In genomic region chr6:158175111-158175510, GRCh38 we compare ENCODE assay signal across 20 cellular contexts.
"Had no signal": no experiment of that assay in that cellular context is flagged by ENCODE, and none has a peak within 500 bp of the region (broad histone marks: within the 10 kb centered on the region; RNA-seq: fewer than 3 reads in every experiment).

No MANE protein-coding gene starts in this region.

- H3K27ac Mint-ChIP-seq: activated B cell treated with CpG ODN at 0.5 μM for 24 hours; activated CD4-positive, alpha-beta T cell treated with anti-CD3 and anti-CD28 coated beads for 36 hours; activated naive CD8-positive, alpha-beta T cell treated with anti-CD3 and anti-CD28 coated beads for 36 hours; effector memory CD8-positive, alpha-beta T cell; T-helper 17 cell had no signal

- H3K9me3 Mint-ChIP-seq: activated B cell treated with CpG ODN at 0.5 μM for 24 hours; activated naive CD8-positive, alpha-beta T cell treated with anti-CD3 and anti-CD28 coated beads for 36 hours; effector memory CD8-positive, alpha-beta T cell had no signal

- DNase-seq: activated B cell treated with CpG ODN at 0.5 μM for 24 hours; activated CD4-positive, alpha-beta T cell treated with anti-CD3 and anti-CD28 coated beads for 36 hours; activated CD4-positive, alpha-beta T cell treated with anti-CD3 and anti-CD28 coated beads, Interleukin-2, amount 50 U/mL, for 4 hours; activated naive CD4-positive, alpha-beta T cell treated with Interleukin-2 at 50 U/mL for 16 hours; activated naive CD8-positive, alpha-beta T cell treated with anti-CD3 and anti-CD28 coated beads for 36 hours; activated T-cell treated with anti-CD3 and anti-CD28 coated beads, Interleukin-2, amount 50 U/mL, for 48 hours; caudate nucleus; effector memory CD8-positive, alpha-beta T cell; kidney; lower lobe of right lung; naive thymus-derived CD4-positive, alpha-beta T cell; retina; sigmoid colon; stimulated activated CD4-positive, alpha-beta T cell treated with anti-CD3 and anti-CD28 coated beads, Interleukin-12 subunit alpha, Interleukin-12 subunit beta, amount 100 ng/mL, for 4 hours; stimulated activated CD4-positive, alpha-beta T cell treated with anti-CD3 and anti-CD28 coated beads, Interleukin-4, amount 100 ng/mL, for 4 hours; stimulated activated naive CD8-positive, alpha-beta T cell treated with anti-CD3 and anti-CD28 coated beads, Interleukin-15, Interleukin-2, amounts not matched to agents 100 U/mL and 50 U/mL, for 24 hours; T-helper 17 cell; thyroid gland had no signal

- H3K36me3 ChIP-seq: thyroid gland had no signal

- H3K27me3 ChIP-seq: esophagus muscularis mucosa, sigmoid colon, thyroid gland had no signal

- H3K27ac ChIP-seq: esophagus muscularis mucosa, lower lobe of right lung, thyroid gland had no signal

- H3K4me1 ChIP-seq: thyroid gland had no signal

- H3K4me3 ChIP-seq: esophagus muscularis mucosa, lower lobe of right lung, sigmoid colon, thyroid gland had no signal

- H3K27me3 Mint-ChIP-seq: activated B cell treated with CpG ODN at 0.5 μM for 24 hours; activated CD4-positive, alpha-beta T cell treated with anti-CD3 and anti-CD28 coated beads for 36 hours; activated naive CD8-positive, alpha-beta T cell treated with anti-CD3 and anti-CD28 coated beads for 36 hours; effector memory CD8-positive, alpha-beta T cell; naive thymus-derived CD4-positive, alpha-beta T cell; T-helper 17 cell had no signal

- H3K4me3 Mint-ChIP-seq: activated B cell treated with CpG ODN at 0.5 μM for 24 hours; activated CD4-positive, alpha-beta T cell treated with anti-CD3 and anti-CD28 coated beads for 36 hours; activated naive CD8-positive, alpha-beta T cell treated with anti-CD3 and anti-CD28 coated beads for 36 hours; effector memory CD8-positive, alpha-beta T cell; naive thymus-derived CD4-positive, alpha-beta T cell; neural crest cell; T-helper 17 cell had no signal

- H3K9me3 ChIP-seq: esophagus muscularis mucosa, lower lobe of right lung, sigmoid colon, thyroid gland had no signal

- ATAC-seq: activated CD4-positive, alpha-beta T cell treated with anti-CD3 and anti-CD28 coated beads for 36 hours; effector memory CD8-positive, alpha-beta T cell; lower lobe of right lung; naive thymus-derived CD4-positive, alpha-beta T cell; stimulated activated naive CD8-positive, alpha-beta T cell treated with anti-CD3 and anti-CD28 coated beads, Interleukin-15, Interleukin-2, amounts not matched to agents 100 U/mL and 50 U/mL, for 24 hours; T-helper 17 cell had no signal
